8 cellular contexts compared by ENCODE assay signal in the genomic region with DNA sequence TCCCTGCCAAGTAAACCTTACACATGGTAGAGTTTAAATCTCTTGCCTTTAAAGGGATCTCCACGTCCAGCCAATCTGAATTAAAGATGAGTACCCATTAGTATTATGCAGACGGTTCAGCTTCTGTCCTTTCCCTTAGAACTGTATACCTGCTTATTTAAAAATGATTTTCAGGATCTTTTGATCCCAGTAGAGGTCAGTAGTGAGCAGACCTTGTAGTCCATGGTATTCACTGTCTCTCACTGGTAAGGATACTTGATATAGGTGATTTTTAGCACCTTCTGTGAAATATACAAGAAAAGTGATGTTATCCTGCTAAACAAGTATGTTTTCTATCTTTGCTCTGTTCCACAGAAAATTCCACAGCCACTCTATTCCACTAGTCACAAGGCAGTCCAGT.
A peak's percentile ranks its signal among the peaks of the same experiment; 100 is the strongest.
DNase-seq lines count a peak whose midpoint lies in the region; ATAC-seq, FAIRE-seq and TF ChIP-seq lines count a peak whose summit lies in the region.

No MANE protein-coding gene starts in this region.

- H3K27ac ChIP-seq in testis: no peak overlapping the region
- no peak overlapping the region for H3K27ac ChIP-seq in coronary artery

- no peak overlapping the region for H3K4me3 ChIP-seq in testis
- no peak overlapping the region for H3K4me3 ChIP-seq in coronary artery

- H3K9me3 ChIP-seq in testis: no peaks in the 10 kb centered on the region

- no peaks in the 10 kb centered on the region for H3K4me1 ChIP-seq in testis

- FAIRE-seq in D721Med (lab: Jason Lieb, UNC): peak; percentile 25

- intact Hi-C loops in testis (cut with DNase I; ENCODE audit: low total_unique reads): no loop called here

- TF ChIP-seq CTCF in D721Med (IDR thresholded peaks at IDR 0.05; ENCODE audit: insufficient read depth, missing control alignments): peak; percentile 43
- TF ChIP-seq CTCF in testis (IDR thresholded peaks at IDR 0.05): peak in 2 of 3 experiments; percentile 19 to 55
- no peak for TF ChIP-seq CTCF in coronary artery (IDR thresholded peaks at IDR 0.05)

- DNase-seq in D721Med (ENCODE audit: insufficient read length, low spot score) (no peak), HT1080 (ENCODE audit: low read depth) (peak; percentile 33), SHP77 (lab: John Stamatoyannopoulos, UW) (peak; percentile 39 to 57), glomerular endothelial cell (ENCODE audit: extremely low read depth, low read depth, low spot score) (peak; percentile 36), testis (no peak), coronary artery (ENCODE audit: low spot score) (no peak), anterior cingulate cortex (lab: John Stamatoyannopoulos, UW) (no peak)

- no peak for TF ChIP-seq POLR2A in testis (IDR thresholded peaks at IDR 0.05)

- no peaks in the 10 kb centered on the region for H3K27me3 ChIP-seq in testis

- H3K36me3 ChIP-seq in testis (ENCODE audit: low read depth, missing control alignments): no peaks in the 10 kb centered on the region

- WGBS in testis, 2 donors: 59 to 72% methylated on average over 2 of the region's 2 CpGs

- ATAC-seq in GM21360 (IDR thresholded peaks at IDR 0.05; ENCODE audit: unreplicated experiment): peak; percentile 86

Comparison
In these comparisons a context has a peak if more than half of its experiments do, and no peak if none do; other contexts are left out.
1. DNase-seq: peak in HT1080 (single experiment), SHP77 (2 of 2) and glomerular endothelial cell (single experiment); none in D721Med (single experiment), testis (single experiment), coronary artery (single experiment) and anterior cingulate cortex (0 of 58).